ENCODE assay signal across 8 cellular contexts in the genomic region with DNA sequence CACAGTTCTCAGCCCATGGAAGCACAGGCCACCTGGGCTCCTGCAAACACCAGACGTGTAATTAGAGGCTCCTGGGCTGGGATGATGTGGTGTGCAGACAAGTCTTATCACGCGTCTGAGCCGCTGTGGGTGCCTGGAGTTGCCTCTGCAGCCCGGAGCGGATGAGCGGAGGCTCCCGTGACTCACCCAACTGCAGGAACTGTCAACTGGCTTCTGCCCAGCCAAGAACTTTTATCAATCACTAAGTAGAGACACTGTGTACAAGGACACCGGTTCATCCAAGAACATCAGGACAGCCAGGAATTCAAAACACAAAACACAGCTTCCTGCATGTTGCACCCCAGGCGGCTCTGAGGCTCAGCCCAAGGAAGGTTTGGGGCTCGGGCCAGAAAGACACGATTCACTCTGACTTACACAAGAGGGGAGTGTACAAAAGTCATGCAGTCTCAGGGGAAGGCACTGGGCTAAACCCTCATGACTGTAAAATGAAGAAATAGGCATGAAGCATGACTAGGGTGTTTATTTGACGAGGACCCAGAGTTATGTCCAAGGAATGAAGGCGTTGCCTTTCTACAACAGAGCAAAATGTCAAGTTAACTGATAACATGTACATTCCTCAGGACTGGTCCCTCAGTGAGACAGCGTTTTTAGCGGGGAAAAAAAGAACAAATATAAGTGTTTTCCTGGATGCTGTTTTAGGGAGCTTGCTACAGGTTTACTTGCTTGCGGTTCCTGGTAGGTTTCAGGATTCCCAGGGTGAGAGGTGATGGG. TPM values are rescaled to one million over a fixed set of nuclear protein-coding genes. Genes with fewer than 3 reads are reported as not detected.
DNase-seq lines count a peak whose midpoint lies in the region; ATAC-seq and TF ChIP-seq lines count a peak whose summit lies in the region.

No MANE protein-coding gene starts in this region.

- H3K4me2 ChIP-seq in SK-N-SH: peak overlapping the region; percentile 64; the same call in 1 of the 2 replicates

- no peaks in the 10 kb centered on the region for H3K9me3 Mint-ChIP-seq in activated naive CD8-positive, alpha-beta T cell treated with anti-CD3 and anti-CD28 coated beads for 36 hours

- H3K4me3 Mint-ChIP-seq in activated naive CD8-positive, alpha-beta T cell treated with anti-CD3 and anti-CD28 coated beads for 36 hours: no peak overlapping the region

- H3K27me3 ChIP-seq in HUES6 (ENCODE audit: control insufficient read depth, insufficient read depth, low read length) (no peaks in the 10 kb centered on the region), SK-N-SH (ENCODE audit: insufficient read depth) (no peaks in the 10 kb centered on the region)

- peaks cover 23% of the 10 kb centered on the region for H3K4me1 ChIP-seq in HUES6 (ENCODE audit: control insufficient read depth, insufficient read depth, low read length)
- H3K4me1 ChIP-seq in SK-N-SH (ENCODE audit: control insufficient read depth in 1 of 2, insufficient read depth in 2 of 2, low read depth in 1 of 2, low read length in 1 of 2): peaks cover 6 to 16% of the 10 kb centered on the region in 2 experiments; a peak in 3 of 4 replicates

- DNase-seq in SK-N-SH (peak; percentile 48), foreskin melanocyte (peak; percentile 87), renal cortical epithelial cell (ENCODE audit: low read depth) (peak; percentile 86)
- DNase-seq in activated naive CD8-positive, alpha-beta T cell treated with anti-CD3 and anti-CD28 coated beads for 36 hours: no peak

- no peak overlapping the region for H3K27ac Mint-ChIP-seq in activated naive CD8-positive, alpha-beta T cell treated with anti-CD3 and anti-CD28 coated beads for 36 hours

- H3K4me1 Mint-ChIP-seq in activated naive CD8-positive, alpha-beta T cell treated with anti-CD3 and anti-CD28 coated beads for 36 hours: no peaks in the 10 kb centered on the region

- H3K9me3 ChIP-seq in HUES6 (ENCODE audit: control insufficient read depth, insufficient read depth, low read depth, low read length): no peaks in the 10 kb centered on the region
- H3K9me3 ChIP-seq in SK-N-SH: no peaks in the 10 kb centered on the region

- H3K36me3 ChIP-seq in HUES6 (ENCODE audit: control insufficient read depth, insufficient read depth, low read length) (peaks cover 4% of the 10 kb centered on the region; the same call in 1 of the 2 replicates), SK-N-SH (replicated peaks in 1 of 2; ENCODE audit: control insufficient read depth in 1 of 2, insufficient read depth in 2 of 2, low read length in 1 of 2) (peaks cover 0 to 7% of the 10 kb centered on the region in 2 experiments)

- H3K9ac ChIP-seq in HUES6 (ENCODE audit: low read length) (no peak overlapping the region), SK-N-SH (no peak overlapping the region; the same call in 1 of the 2 replicates)

- 21% methylated on average over 16 of the region's 17 CpGs for WGBS in SK-N-SH (ENCODE audit: low lambda C conversion rate)

- no peaks in the 10 kb centered on the region for H3K9me2 ChIP-seq in SK-N-SH

- CTCF ChIA-PET in SK-N-SH (lab: Yijun Ruan, JAX): interaction anchor here (1.4 to 3.8 kb wide), 6 partner anchors 10 to 309 kb away, joined by 3 to 31 read pairs (median 6); no protein-coding TSS in a partner anchor

- H3K27ac ChIP-seq in 22Rv1 (peak overlapping the region; percentile 84), HUES6 (ENCODE audit: low read depth, low read length) (peak overlapping the region; percentile 7; the same call in 1 of the 2 replicates), SK-N-SH (ENCODE audit: low read depth in 2 of 2, low read length in 1 of 2) (peak overlapping the region; percentile 65 to 66)

- POLR2A ChIA-PET in SK-N-SH (lab: Yijun Ruan, JAX): no interaction called here

- H3K79me2 ChIP-seq in SK-N-SH (ENCODE audit: insufficient read depth): no peaks in the 10 kb centered on the region

- TF ChIP-seq RAD21 in SK-N-SH (IDR thresholded peaks at IDR 0.05; ENCODE audit: low read length): no peak

- no peak for ATAC-seq in HG03432 (IDR thresholded peaks at IDR 0.05; ENCODE audit: unreplicated experiment)
- ATAC-seq in GM18517 (IDR thresholded peaks at IDR 0.05; ENCODE audit: unreplicated experiment): no peak

- no peak for TF ChIP-seq CTCF in 22Rv1 (IDR thresholded peaks at IDR 0.05)
- TF ChIP-seq CTCF in SK-N-SH (IDR thresholded peaks at IDR 0.05): no peak

- no peak overlapping the region for H2AFZ ChIP-seq in SK-N-SH (ENCODE audit: low read depth)

- 0 out of 4 replicates have a peak, but pooled peaks have one; percentile 5 to 29 for TF ChIP-seq EP300 in SK-N-SH (IDR thresholded peaks at IDR 0.05; ENCODE audit: borderline replicate concordance in 1 of 2, low read depth in 1 of 2, low read length in 1 of 2)

- peaks cover 11% of the 10 kb centered on the region for H3K36me3 Mint-ChIP-seq in activated naive CD8-positive, alpha-beta T cell treated with anti-CD3 and anti-CD28 coated beads for 36 hours

- H3K4me3 ChIP-seq in HUES6 (ENCODE audit: low read depth, low read length) (no peak overlapping the region), SK-N-SH (ENCODE audit: low read depth in 2 of 2, low read length in 1 of 2) (no peak overlapping the region)

- no peaks in the 10 kb centered on the region for H3K27me3 Mint-ChIP-seq in activated naive CD8-positive, alpha-beta T cell treated with anti-CD3 and anti-CD28 coated beads for 36 hours

- H4K20me1 ChIP-seq in SK-N-SH (ENCODE audit: insufficient read depth): no peaks in the 10 kb centered on the region

- peaks cover 21% of the 10 kb centered on the region for H3F3A ChIP-seq in SK-N-SH (replicated peaks; ENCODE audit: insufficient read depth)

TF ChIP-seq in SK-N-SH, 30 proteins besides CTCF, POLR2A, EP300 and RAD21:
- TF ChIP-seq MXI1 (IDR thresholded peaks at IDR 0.05; ENCODE audit: low read depth, low read length) (peak; percentile 66), PBX3 (IDR thresholded peaks at IDR 0.05) (peak; percentile 77), IRF3 (IDR thresholded peaks at IDR 0.05; ENCODE audit: low read depth, low read length) (no peak), TCF12 (IDR thresholded peaks at IDR 0.05) (peak; percentile 50), GATA2 (CRISPR knock-in tag; IDR thresholded peaks at IDR 0.05) (peak; percentile 61), JUND (IDR thresholded peaks at IDR 0.05) (peak; percentile 50), FOSL2 (IDR thresholded peaks at IDR 0.05; ENCODE audit: borderline replicate concordance, low read depth) (peak; percentile 62; the same call in 1 of the 2 replicates), MEF2A (IDR thresholded peaks at IDR 0.05; ENCODE audit: borderline replicate concordance, low read depth) (no peak)
- TF ChIP-seq, protein P1, sequence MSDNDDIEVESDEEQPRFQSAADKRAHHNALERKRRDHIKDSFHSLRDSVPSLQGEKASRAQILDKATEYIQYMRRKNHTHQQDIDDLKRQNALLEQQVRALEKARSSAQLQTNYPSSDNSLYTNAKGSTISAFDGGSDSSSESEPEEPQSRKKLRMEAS (IDR thresholded peaks at IDR 0.05; ENCODE audit: low read depth): 0 out of 2 replicates have a peak, but pooled peaks have one; percentile 24

RNA-seq across cellular contexts. Expression of gene ERRFI1, which starts 21.1 kb away (rescaled TPM):
- polyA plus RNA-seq in SK-N-SH (2012; rRNA removed): 65.6 and 66.9 TPM in 2 replicates
- polyA plus RNA-seq in SK-N-SH (2012; cell fraction: cytosol; rRNA removed): 72.6 and 74.4 TPM in 2 replicates
- 68.2 and 96.8 TPM in 2 replicates for polyA plus RNA-seq in SK-N-SH (2012; cell fraction: nucleus; rRNA removed)
- total RNA-seq in renal cortical epithelial cell: 38.3 and 47.8 TPM in 2 replicates
- 1 to 10 TPM; 1.2 to 1.4 TPM for total RNA-seq in activated naive CD8-positive, alpha-beta T cell treated with anti-CD3 and anti-CD28 coated beads for 36 hours

RNA-seq across cellular contexts. Expression of gene PARK7, which starts 43.5 kb away (rescaled TPM):
- 415 and 421 TPM in 2 replicates for polyA plus RNA-seq in SK-N-SH (2012; rRNA removed)
- 512 and 679 TPM in 2 replicates for polyA plus RNA-seq in SK-N-SH (2012; cell fraction: cytosol; rRNA removed)
- 70.8 and 126 TPM in 2 replicates for polyA plus RNA-seq in SK-N-SH (2012; cell fraction: nucleus; rRNA removed)
- 245 and 262 TPM in 2 replicates for total RNA-seq in renal cortical epithelial cell
- total RNA-seq in activated naive CD8-positive, alpha-beta T cell treated with anti-CD3 and anti-CD28 coated beads for 36 hours: 100 to 1,000 TPM; 565 to 569 TPM

Comparison
In these comparisons a context has a peak if more than half of its experiments do, and no peak if none do; other contexts are left out.
1. H3K27ac ChIP-seq: peak in every context shown above with its lines; median percentile 84 in 22Rv1; 66 in SK-N-SH; 7 in HUES6.
2. RNA of gene ERRFI1, which starts 21.1 kb away (total RNA-seq): 38.3 to 47.8 TPM in renal cortical epithelial cell; 1.2 to 1.4 TPM in activated naive CD8-positive, alpha-beta T cell treated with anti-CD3 and anti-CD28 coated beads for 36 hours; every median in the first group is over 10 times any median in the second.